Comparison of ENCODE assay signal across 8 cellular contexts in the genomic region with DNA sequence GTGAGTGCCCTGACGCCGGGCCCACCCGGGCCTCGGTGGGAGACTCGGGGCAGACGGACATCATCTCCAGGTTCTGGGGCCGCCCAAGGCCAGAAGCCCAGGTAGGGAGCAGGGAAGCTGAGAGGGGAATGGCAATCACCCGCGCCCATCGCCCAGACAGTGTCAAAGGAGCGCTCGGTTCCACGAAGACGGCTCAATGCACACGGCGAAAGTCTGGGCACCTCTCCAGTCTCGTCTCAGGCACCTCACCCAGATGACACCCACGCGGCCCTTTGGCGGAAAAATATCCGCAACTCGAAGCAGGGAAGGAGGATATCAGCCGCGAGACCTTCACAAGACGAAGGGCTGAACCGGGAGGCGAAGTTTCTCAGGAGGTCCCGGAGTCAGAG. TPM values are rescaled to one million over a fixed set of nuclear protein-coding genes. Genes with fewer than 3 reads are reported as not detected.
DNase-seq lines count a peak whose midpoint lies in the region; FAIRE-seq and TF ChIP-seq lines count a peak whose summit lies in the region.

No MANE protein-coding gene starts in this region.

- no peak for TF ChIP-seq POLR2A in esophagus muscularis mucosa (IDR thresholded peaks at IDR 0.05; ENCODE audit: low read depth)

- peak overlapping the region; percentile 59 for H2BK15ac ChIP-seq in neuronal stem cell (ENCODE audit: low read length)

- peak overlapping the region; percentile 100 for H3K9ac ChIP-seq in neuronal stem cell (ENCODE audit: low read depth, low read length, poor library complexity)

- intact Hi-C loops in esophagus muscularis mucosa (cut with DNase I): loop anchor here (10.0 kb wide), 1 partner anchor 169 kb away; no protein-coding TSS in a partner anchor

- DNase-seq in GM13976 (ENCODE audit: low spot score): peak; percentile 32
- peak; percentile 36 for DNase-seq in activated CD4-positive, CD25-positive, alpha-beta regulatory T cell treated with anti-CD3 and anti-CD28 coated beads, Interleukin-2, amount 50 U/mL, for 72 hours
- no peak for DNase-seq in esophagus muscularis mucosa (ENCODE audit: extremely low spot score)
- no peak for DNase-seq in neuronal stem cell (ENCODE audit: low spot score)
- no peak for DNase-seq in frontal cortex (ENCODE audit: low spot score in 2 of 2)
- no peak for DNase-seq in NCI-H524 treated with DMSO at 0.1 percent for 48 hours (lab: John Stamatoyannopoulos, UW)
- DNase-seq in NCI-H2196 (lab: John Stamatoyannopoulos, UW; ENCODE audit: unreplicated experiment): no peak
- no peak for DNase-seq in glomerular visceral epithelial cell (ENCODE audit: extremely low spot score)

- H3K9me3 ChIP-seq in esophagus muscularis mucosa: no peaks in the 10 kb centered on the region
- H3K9me3 ChIP-seq in neuronal stem cell (replicated peaks in 1 of 2; ENCODE audit: control insufficient read depth in 2 of 2, insufficient read depth in 1 of 2, low read depth in 1 of 2, low read length in 2 of 2): no peaks in the 10 kb centered on the region

- no peak for TF ChIP-seq EP300 in esophagus muscularis mucosa (IDR thresholded peaks at IDR 0.05)

- peak overlapping the region; percentile 99 for H3K18ac ChIP-seq in neuronal stem cell (ENCODE audit: low read length)

- H3K4me2 ChIP-seq in neuronal stem cell (ENCODE audit: insufficient read depth, low read length, poor library complexity, severe bottlenecking): peak overlapping the region; percentile 90

- H3K36me3 ChIP-seq in esophagus muscularis mucosa (no peaks in the 10 kb centered on the region), neuronal stem cell (replicated peaks in 1 of 2; ENCODE audit: control insufficient read depth in 2 of 2, insufficient read depth in 2 of 2, low read length in 2 of 2) (no peaks in the 10 kb centered on the region)

- peak overlapping the region; percentile 85 for H2AK5ac ChIP-seq in neuronal stem cell (ENCODE audit: low read depth, low read length)

- H3K27ac ChIP-seq in esophagus muscularis mucosa (replicated peaks in 1 of 4) (peak overlapping the region; percentile 61 to 81 (median 68)), neuronal stem cell (replicated peaks; ENCODE audit: low read length) (peak overlapping the region; percentile 30)

- H2BK5ac ChIP-seq in neuronal stem cell (ENCODE audit: low read length): peak overlapping the region; percentile 93

- in situ Hi-C loops in GM13976 (cut with MboI; ENCODE audit: low sequenced_read_pairs, unreplicated experiment): no loop called here

- H3K23ac ChIP-seq in neuronal stem cell (ENCODE audit: low read depth, low read length, poor library complexity): peak overlapping the region; percentile 78

- H4K91ac ChIP-seq in neuronal stem cell (ENCODE audit: low read depth, low read length, poor library complexity): peak overlapping the region; percentile 67

- peaks cover 11% of the 10 kb centered on the region for H3K79me1 ChIP-seq in neuronal stem cell (ENCODE audit: low read depth, low read length)

- H3K4me3 ChIP-seq in esophagus muscularis mucosa (peak overlapping the region; percentile 73 to 86 (median 80)), neuronal stem cell (ENCODE audit: low read length in 2 of 2) (peak overlapping the region; percentile 83 to 91)

- no peak for FAIRE-seq in frontal cortex (lab: Jason Lieb, UNC)

- H2AFZ ChIP-seq in neuronal stem cell (ENCODE audit: low read length): peak overlapping the region; percentile 97

- H2BK120ac ChIP-seq in neuronal stem cell (ENCODE audit: low read depth, low read length): peak overlapping the region; percentile 95

- no peak overlapping the region for H4K8ac ChIP-seq in neuronal stem cell (ENCODE audit: low read depth, low read length)

- H2BK12ac ChIP-seq in neuronal stem cell (ENCODE audit: low read length): peak overlapping the region; percentile 79

- 12% methylated on average over 11 of the region's 28 CpGs for WGBS in esophagus muscularis mucosa
- WGBS in neuronal stem cell (ENCODE audit: extremely low coverage in 2 of 2, insufficient read length in 2 of 2, insufficient replicate concordance in 1 of 2), 2 donors: no CpG with 5 or more reads among the region's 28 CpGs

- peak overlapping the region; percentile 53 for H3K4ac ChIP-seq in neuronal stem cell (ENCODE audit: low read length)

- H3K14ac ChIP-seq in neuronal stem cell (ENCODE audit: low read length): peak overlapping the region; percentile 73

- H3K27me3 ChIP-seq in esophagus muscularis mucosa (no peaks in the 10 kb centered on the region), neuronal stem cell (ENCODE audit: control insufficient read depth in 3 of 3, insufficient read depth in 3 of 3, low read depth in 1 of 3, low read length in 3 of 3) (peaks cover 0 to 12% (median 0%) of the 10 kb centered on the region in 3 experiments)

- H3K4me1 ChIP-seq in esophagus muscularis mucosa (peaks cover 24 to 63% (median 56%) of the 10 kb centered on the region in 4 donors), neuronal stem cell (ENCODE audit: control insufficient read depth in 2 of 2, insufficient read depth in 1 of 2, low read depth in 1 of 2, low read length in 2 of 2) (peaks cover 32 to 49% of the 10 kb centered on the region in 2 donors)

- no peak for TF ChIP-seq CTCF in GM13976 (IDR thresholded peaks at IDR 0.05; ENCODE audit: borderline replicate concordance, control extremely low read depth, extremely low read depth, insufficient read depth, missing control alignments)
- no peak for TF ChIP-seq CTCF in esophagus muscularis mucosa (IDR thresholded peaks at IDR 0.05)

RNA-seq across cellular contexts. Expression of a gene that starts 0.9 kb away (rescaled TPM):
- total RNA-seq in esophagus muscularis mucosa (10 to 100 TPM in 2 of 4 donors, 1 to 10 TPM in 2; 6.1 to 13.2 (median 9.5) TPM), frontal cortex (31.0 TPM)
- polyA plus RNA-seq in neuronal stem cell (2013, experiment 1 of 2): 38.4 TPM
- 37.6 TPM for polyA plus RNA-seq in neuronal stem cell (2013, experiment 2 of 2)

RNA-seq across cellular contexts. Expression of a gene that starts 35.6 kb away (rescaled TPM):
- under 1 TPM in 3 of 4 donors, not detected in 1; 0.52 to 0.86 (median 0.83) TPM for total RNA-seq in esophagus muscularis mucosa
- 6.1 TPM for polyA plus RNA-seq in neuronal stem cell (2013, experiment 1 of 2)
- 5.7 TPM for polyA plus RNA-seq in neuronal stem cell (2013, experiment 2 of 2)
- not detected for total RNA-seq in frontal cortex

Comparison
In these comparisons a context has a peak if more than half of its experiments do, and no peak if none do; other contexts are left out.
1. DNase-seq: peak in GM13976 (single experiment) and activated CD4-positive, CD25-positive, alpha-beta regulatory T cell treated with anti-CD3 and anti-CD28 coated beads, Interleukin-2, amount 50 U/mL, for 72 hours (single experiment); none in esophagus muscularis mucosa (single experiment), neuronal stem cell (single experiment), frontal cortex (0 of 2), NCI-H524 treated with DMSO at 0.1 percent for 48 hours (single experiment), NCI-H2196 (single experiment) and glomerular visceral epithelial cell (single experiment).